In the genomic region with DNA sequence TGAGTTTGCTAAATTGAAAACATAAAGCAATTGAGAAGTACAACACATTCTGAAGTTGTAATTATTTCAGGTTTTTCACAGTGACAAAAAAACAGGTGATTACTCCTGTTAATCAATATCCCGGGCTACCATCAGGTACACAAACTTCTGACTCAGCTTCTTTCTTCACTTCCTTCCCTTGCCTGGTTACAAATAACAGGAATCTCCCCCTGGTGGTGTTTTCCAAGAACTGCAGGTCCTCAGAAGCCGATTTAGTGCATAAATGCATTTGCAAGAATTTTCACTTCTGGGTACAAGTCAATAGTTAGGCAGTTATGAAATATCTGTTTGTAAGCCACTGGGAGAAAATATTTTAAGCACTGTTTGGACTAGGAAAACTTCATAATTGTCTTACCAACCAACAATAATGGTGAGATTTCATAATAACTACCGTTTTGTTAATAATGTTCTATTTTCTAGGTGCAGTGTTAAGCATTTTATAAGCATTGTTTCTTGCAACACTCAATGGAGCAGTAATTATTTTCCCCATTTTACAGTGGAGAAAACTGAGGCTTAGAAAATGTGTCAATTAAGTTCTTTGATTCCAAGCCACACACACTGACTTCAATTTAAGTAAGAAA, we compare ENCODE assay signal across 8 cellular contexts. TPM values are rescaled to one million over a fixed set of nuclear protein-coding genes. Genes with fewer than 3 reads are reported as not detected.
DNase-seq lines count a peak whose midpoint lies in the region; ATAC-seq and TF ChIP-seq lines count a peak whose summit lies in the region.

No MANE protein-coding gene starts in this region.

- peaks cover 7% of the 10 kb centered on the region for H3K4me1 Mint-ChIP-seq in activated naive CD4-positive, alpha-beta T cell treated with anti-CD3 and anti-CD28 coated beads, Interleukin-2, amount 10 ng/mL, durations not matched to agents 7 days and 5 days

- no peak overlapping the region for H3K4me3 Mint-ChIP-seq in activated naive CD4-positive, alpha-beta T cell treated with anti-CD3 and anti-CD28 coated beads, Interleukin-2, amount 10 ng/mL, durations not matched to agents 7 days and 5 days

- ATAC-seq in Right ventricle myocardium superior (ENCODE audit: poor library complexity) = peak; percentile 78

- CTCF ChIA-PET in activated naive CD4-positive, alpha-beta T cell treated with anti-CD3 and anti-CD28 coated beads, Interleukin-2, amount 10 ng/mL, durations not matched to agents 7 days and 5 days (lab: Charles Lee) = interaction anchor here (0.6 to 13.0 kb wide), 25 partner anchors 11 to 268 kb away, joined by 3 to 230 read pairs (median 4); a partner anchor contains a TSS

- H3K36me3 Mint-ChIP-seq in activated naive CD4-positive, alpha-beta T cell treated with anti-CD3 and anti-CD28 coated beads, Interleukin-2, amount 10 ng/mL, durations not matched to agents 7 days and 5 days = peaks cover 23% of the 10 kb centered on the region

- no peaks in the 10 kb centered on the region for H3K9me3 Mint-ChIP-seq in activated naive CD4-positive, alpha-beta T cell treated with anti-CD3 and anti-CD28 coated beads, Interleukin-2, amount 10 ng/mL, durations not matched to agents 7 days and 5 days

- H3K27ac ChIP-seq in SK-N-MC (no peak overlapping the region), prostate gland (no peak overlapping the region), vagina (no peak overlapping the region)

- intact Hi-C loops in Right ventricle myocardium superior (cut with DNase I) (loop anchor here (2.0 to 10.0 kb wide), 2 partner anchors 92 to 252 kb away; no protein-coding TSS in a partner anchor), cardiac septum (cut with DNase I) (loop anchor here (1.0 to 10.0 kb wide), 3 partner anchors 75 to 282 kb away; a partner anchor contains a TSS), prostate gland (cut with DNase I) (loop anchor here (1.0 kb wide), 1 partner anchor 93 kb away; no protein-coding TSS in a partner anchor), vagina (cut with DNase I) (loop anchor here (5.0 kb wide), 1 partner anchor 95 kb away; no protein-coding TSS in a partner anchor)

- no peak for DNase-seq in Right ventricle myocardium superior
- no peak for DNase-seq in cardiac septum (ENCODE audit: low spot score)
- DNase-seq in NCI-H1092 (lab: John Stamatoyannopoulos, UW) = peak; percentile 71
- peak; percentile 90 for DNase-seq in SK-N-MC (ENCODE audit: low read depth, low spot score)
- peak; percentile 87 for DNase-seq in activated naive CD4-positive, alpha-beta T cell treated with anti-CD3 and anti-CD28 coated beads, Interleukin-2, amount 10 ng/mL, durations not matched to agents 7 days and 5 days
- peak; percentile 78 for DNase-seq in glomerular visceral epithelial cell (ENCODE audit: extremely low spot score)
- DNase-seq in prostate gland (ENCODE audit: low spot score) = peak; percentile 80
- DNase-seq in vagina (ENCODE audit: extremely low spot score in 2 of 2) = no peak

- no peaks in the 10 kb centered on the region for H3K9me3 ChIP-seq in SK-N-MC (ENCODE audit: low read depth, low read length)
- no peaks in the 10 kb centered on the region for H3K9me3 ChIP-seq in prostate gland
- no peaks in the 10 kb centered on the region for H3K9me3 ChIP-seq in vagina

- 24% methylated on average over 3 of the region's 3 CpGs for WGBS in prostate gland

- no peak overlapping the region for H3K9ac ChIP-seq in SK-N-MC (ENCODE audit: insufficient read length)

- TF ChIP-seq CTCF in prostate gland (IDR thresholded peaks at IDR 0.05) = peak; percentile 86 to 96 (median 92)
- TF ChIP-seq CTCF in vagina (IDR thresholded peaks at IDR 0.05) = peak; percentile 91 to 98 (median 96)

- H3K27ac Mint-ChIP-seq in activated naive CD4-positive, alpha-beta T cell treated with anti-CD3 and anti-CD28 coated beads, Interleukin-2, amount 10 ng/mL, durations not matched to agents 7 days and 5 days = no peak overlapping the region

- H3K4me1 ChIP-seq in prostate gland (replicated peaks) (no peaks in the 10 kb centered on the region), vagina (no peaks in the 10 kb centered on the region)

- H3K27me3 ChIP-seq in prostate gland (replicated peaks; ENCODE audit: insufficient read depth) (no peaks in the 10 kb centered on the region), vagina (no peaks in the 10 kb centered on the region)

- H3K36me3 ChIP-seq in SK-N-MC (ENCODE audit: insufficient read depth, low read length) = no peaks in the 10 kb centered on the region
- no peaks in the 10 kb centered on the region for H3K36me3 ChIP-seq in prostate gland
- H3K36me3 ChIP-seq in vagina = peaks cover 0 to 51% of the 10 kb centered on the region in 2 donors

- TF ChIP-seq POLR2A in prostate gland (IDR thresholded peaks at IDR 0.05) = no peak
- TF ChIP-seq POLR2A in vagina (IDR thresholded peaks at IDR 0.05) = no peak

- H3K4me3 ChIP-seq in SK-N-MC = no peak overlapping the region
- no peak overlapping the region for H3K4me3 ChIP-seq in prostate gland
- no peak overlapping the region for H3K4me3 ChIP-seq in vagina

- no peaks in the 10 kb centered on the region for H3K27me3 Mint-ChIP-seq in activated naive CD4-positive, alpha-beta T cell treated with anti-CD3 and anti-CD28 coated beads, Interleukin-2, amount 10 ng/mL, durations not matched to agents 7 days and 5 days

RNA-seq across cellular contexts. Expression of a gene that starts 12.4 kb away (rescaled TPM):
- total RNA-seq in Right ventricle myocardium superior (4.1 TPM), cardiac septum (5.7 TPM), prostate gland (10 to 100 TPM; 16.4 to 23.6 TPM), vagina (13.0 TPM)

Comparison
In these comparisons a context has a peak if more than half of its experiments do, and no peak if none do; other contexts are left out.
1. DNase-seq: peak in NCI-H1092 (single experiment), SK-N-MC (single experiment), activated naive CD4-positive, alpha-beta T cell treated with anti-CD3 and anti-CD28 coated beads, Interleukin-2, amount 10 ng/mL, durations not matched to agents 7 days and 5 days (single experiment), glomerular visceral epithelial cell (single experiment) and prostate gland (single experiment); none in Right ventricle myocardium superior (single experiment), cardiac septum (single experiment) and vagina (0 of 2).